Comparison of ENCODE assay signal across 15 cellular contexts in the genomic region with DNA sequence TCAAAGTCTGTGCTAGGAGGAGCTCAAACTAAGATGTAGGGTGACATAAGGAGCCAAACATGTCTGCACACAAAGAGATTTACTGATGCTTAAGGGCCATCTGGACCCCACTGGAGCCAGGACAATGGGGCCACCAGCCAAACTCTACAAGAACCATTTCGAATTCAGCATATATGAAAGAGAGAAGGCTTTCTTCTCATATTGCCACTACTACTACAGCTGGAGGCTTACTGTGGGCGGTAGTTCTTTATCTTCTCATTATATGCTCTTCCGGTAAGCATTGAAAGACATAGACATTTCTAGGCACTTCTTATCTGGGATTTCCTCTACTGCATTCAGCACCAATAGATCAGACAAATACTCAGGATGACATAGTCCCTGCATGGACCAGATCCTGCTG.
"Had no signal": no experiment of that assay in that cellular context is flagged by ENCODE, and none has a peak within 500 bp of the region (broad histone marks: within the 10 kb centered on the region; RNA-seq: fewer than 3 reads in every experiment).

No MANE protein-coding gene starts in this region.

- H3K36me3 ChIP-seq: neutrophil, transverse colon, vagina had no signal

- ATAC-seq: activated CD4-positive, CD25-positive, alpha-beta regulatory T cell treated with anti-CD3 and anti-CD28 coated beads, Interleukin-2, amount 50 U/mL, for 24 hours; activated naive CD8-positive, alpha-beta T cell treated with anti-CD3 and anti-CD28 coated beads, Interleukin-2, amount 50 U/mL, for 24 hours; naive thymus-derived CD8-positive, alpha-beta T cell; stimulated activated effector memory CD8-positive, alpha-beta T cell treated with anti-CD3 and anti-CD28 coated beads, Interleukin-12 subunit alpha, Interleukin-12 subunit beta, amount 100 ng/mL, for 72 hours had no signal

- H3K36me3 Mint-ChIP-seq: stimulated activated effector memory CD8-positive, alpha-beta T cell treated with anti-CD3 and anti-CD28 coated beads, Interleukin-12 subunit alpha, Interleukin-12 subunit beta, amount 100 ng/mL, for 72 hours had no signal

- H3K27ac ChIP-seq: neutrophil, parathyroid adenoma, transverse colon, vagina had no signal

- H3K27ac Mint-ChIP-seq: activated naive CD8-positive, alpha-beta T cell treated with anti-CD3 and anti-CD28 coated beads, Interleukin-2, amount 50 U/mL, for 24 hours; activated T-helper 1 cell treated with anti-CD3 and anti-CD28 coated beads, Interleukin-12 subunit alpha, Interleukin-12 subunit beta, Interleukin-2, Interleukin-4 antibody, amounts not matched to agents 30 ng/mL and 10 ng/mL and 1 ng/mL, durations not matched to agents 14 hours and 24 hours and 36 hours; naive thymus-derived CD8-positive, alpha-beta T cell; stimulated activated effector memory CD8-positive, alpha-beta T cell treated with anti-CD3 and anti-CD28 coated beads, Interleukin-12 subunit alpha, Interleukin-12 subunit beta, amount 100 ng/mL, for 72 hours had no signal

- H3K4me3 Mint-ChIP-seq: activated naive CD8-positive, alpha-beta T cell treated with anti-CD3 and anti-CD28 coated beads, Interleukin-2, amount 50 U/mL, for 24 hours; activated T-helper 1 cell treated with anti-CD3 and anti-CD28 coated beads, Interleukin-12 subunit alpha, Interleukin-12 subunit beta, Interleukin-2, Interleukin-4 antibody, amounts not matched to agents 30 ng/mL and 10 ng/mL and 1 ng/mL, durations not matched to agents 14 hours and 24 hours and 36 hours; naive thymus-derived CD8-positive, alpha-beta T cell; stimulated activated effector memory CD8-positive, alpha-beta T cell treated with anti-CD3 and anti-CD28 coated beads, Interleukin-12 subunit alpha, Interleukin-12 subunit beta, amount 100 ng/mL, for 72 hours had no signal

- H3K4me3 ChIP-seq: transverse colon, vagina had no signal

- DNase-seq: activated CD4-positive, alpha-beta T cell treated with anti-CD3 and anti-CD28 coated beads, Interleukin-2, amount 50 U/mL, for 1 hour; activated CD8-positive, alpha-beta memory T cell treated with anti-CD3 and anti-CD28 coated beads for 24 hours; activated naive CD8-positive, alpha-beta T cell treated with anti-CD3 and anti-CD28 coated beads, Interleukin-2, amount 50 U/mL, for 24 hours; aorta; mammary epithelial cell; naive thymus-derived CD8-positive, alpha-beta T cell; retina; T-helper 2 cell; transverse colon had no signal

- H3K27me3 ChIP-seq: neutrophil, transverse colon, vagina had no signal

- H3K9me3 Mint-ChIP-seq: activated naive CD8-positive, alpha-beta T cell treated with anti-CD3 and anti-CD28 coated beads, Interleukin-2, amount 50 U/mL, for 24 hours; stimulated activated effector memory CD8-positive, alpha-beta T cell treated with anti-CD3 and anti-CD28 coated beads, Interleukin-12 subunit alpha, Interleukin-12 subunit beta, amount 100 ng/mL, for 72 hours had no signal

- H3K9me3 ChIP-seq: neutrophil, vagina had no signal

- H3K4me1 Mint-ChIP-seq: stimulated activated effector memory CD8-positive, alpha-beta T cell treated with anti-CD3 and anti-CD28 coated beads, Interleukin-12 subunit alpha, Interleukin-12 subunit beta, amount 100 ng/mL, for 72 hours had no signal

- H3K4me1 ChIP-seq: parathyroid adenoma, transverse colon, vagina had no signal
